ENCODE assay signal across 1 cellular context in genomic region chr1:6795203-6795602, GRCh38.
TF ChIP-seq lines count a peak whose summit lies in the region.

No MANE protein-coding gene starts in this region.

TF ChIP-seq in IMR-90, 13 proteins besides CTCF, POLR2A, EP300 and RAD21 (continued from another document):
- TF ChIP-seq MAZ (IDR thresholded peaks at IDR 0.05; ENCODE audit: borderline replicate concordance, low read depth, low read length) (no peak), MAFK (IDR thresholded peaks at IDR 0.05; ENCODE audit: low read depth, low read length) (no peak), BHLHE40 (IDR thresholded peaks at IDR 0.05; ENCODE audit: low read depth, low read length) (no peak), CHD1 (IDR thresholded peaks at IDR 0.05; ENCODE audit: low read depth, low read length) (no peak), FOS (IDR thresholded peaks at IDR 0.05; ENCODE audit: low read depth, low read length) (no peak), NFE2L2 (IDR thresholded peaks at IDR 0.05; ENCODE audit: low read depth, low read length) (no peak), SMC3 (IDR thresholded peaks at IDR 0.05; ENCODE audit: low read depth, low read length) (no peak), RFX5 (IDR thresholded peaks at IDR 0.05; ENCODE audit: low read depth, low read length) (no peak)
- TF ChIP-seq, protein P1, sequence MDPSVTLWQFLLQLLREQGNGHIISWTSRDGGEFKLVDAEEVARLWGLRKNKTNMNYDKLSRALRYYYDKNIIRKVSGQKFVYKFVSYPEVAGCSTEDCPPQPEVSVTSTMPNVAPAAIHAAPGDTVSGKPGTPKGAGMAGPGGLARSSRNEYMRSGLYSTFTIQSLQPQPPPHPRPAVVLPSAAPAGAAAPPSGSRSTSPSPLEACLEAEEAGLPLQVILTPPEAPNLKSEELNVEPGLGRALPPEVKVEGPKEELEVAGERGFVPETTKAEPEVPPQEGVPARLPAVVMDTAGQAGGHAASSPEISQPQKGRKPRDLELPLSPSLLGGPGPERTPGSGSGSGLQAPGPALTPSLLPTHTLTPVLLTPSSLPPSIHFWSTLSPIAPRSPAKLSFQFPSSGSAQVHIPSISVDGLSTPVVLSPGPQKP (IDR thresholded peaks at IDR 0.05; ENCODE audit: borderline replicate concordance, low read depth, low read length) = no peak
- TF ChIP-seq, protein P2, sequence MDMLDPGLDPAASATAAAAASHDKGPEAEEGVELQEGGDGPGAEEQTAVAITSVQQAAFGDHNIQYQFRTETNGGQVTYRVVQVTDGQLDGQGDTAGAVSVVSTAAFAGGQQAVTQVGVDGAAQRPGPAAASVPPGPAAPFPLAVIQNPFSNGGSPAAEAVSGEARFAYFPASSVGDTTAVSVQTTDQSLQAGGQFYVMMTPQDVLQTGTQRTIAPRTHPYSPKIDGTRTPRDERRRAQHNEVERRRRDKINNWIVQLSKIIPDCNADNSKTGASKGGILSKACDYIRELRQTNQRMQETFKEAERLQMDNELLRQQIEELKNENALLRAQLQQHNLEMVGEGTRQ (IDR thresholded peaks at IDR 0.05; ENCODE audit: low read depth, low read length) = no peak
